Comparison of ENCODE assay signal across 14 cellular contexts in the genomic region with DNA sequence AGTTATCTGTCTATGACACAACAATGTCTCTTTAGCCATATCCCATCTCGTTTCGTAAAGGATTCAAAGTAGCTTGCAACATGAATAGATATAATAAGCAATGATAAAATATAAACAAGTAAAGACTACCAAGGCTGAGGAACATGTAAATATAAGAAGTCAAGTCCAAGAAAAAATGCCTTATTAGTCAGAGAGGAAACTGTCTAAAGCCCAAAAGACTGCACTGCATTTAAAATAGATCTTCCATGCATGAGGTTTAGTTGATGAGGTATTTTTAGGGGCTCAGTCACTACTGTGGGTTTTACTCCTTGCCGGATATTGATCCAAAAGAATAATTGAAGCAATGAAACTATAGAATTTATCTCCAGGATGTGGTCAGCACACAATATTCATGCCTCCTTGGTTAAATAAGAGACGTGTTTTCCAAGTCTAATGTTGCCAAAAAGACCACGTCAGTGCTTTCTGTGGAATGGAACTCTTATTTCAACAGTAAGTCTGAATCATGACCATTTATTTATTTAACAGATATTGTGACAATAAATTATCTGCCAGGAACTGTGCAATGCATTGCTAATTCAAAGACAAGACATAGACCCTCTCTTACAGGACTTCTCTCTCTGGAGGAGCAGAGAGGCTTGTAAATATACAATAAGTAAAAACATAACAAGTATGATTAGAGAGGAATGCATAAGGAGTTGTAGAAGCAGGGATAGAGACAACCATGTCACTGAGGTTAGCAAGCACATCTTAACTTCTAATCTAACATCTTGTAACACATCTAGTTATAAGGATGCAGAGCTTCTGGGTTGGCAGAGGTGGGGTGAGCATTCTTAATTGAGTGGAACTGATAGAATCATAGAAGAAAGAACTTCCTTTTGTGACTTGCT.
A peak's percentile ranks its signal among the peaks of the same experiment; 100 is the strongest.
DNase-seq lines count a peak whose midpoint lies in the region; ATAC-seq and TF ChIP-seq lines count a peak whose summit lies in the region.
"Had no signal": no experiment of that assay in that cellular context is flagged by ENCODE, and none has a peak within 500 bp of the region (broad histone marks: within the 10 kb centered on the region; RNA-seq: fewer than 3 reads in every experiment).

No MANE protein-coding gene starts in this region.

- H3K27me3 ChIP-seq in BLaER1 (no peaks in the 10 kb centered on the region), Peyer's patch (no peaks in the 10 kb centered on the region), esophagus squamous epithelium (no peaks in the 10 kb centered on the region), A673 (replicated peaks; ENCODE audit: insufficient read depth, low read depth, low read length, poor library complexity) (no peaks in the 10 kb centered on the region)

- CTCF ChIA-PET in A673 (lab: Charles Lee) = no interaction called here

- H4K20me1 ChIP-seq in BLaER1 = no peaks in the 10 kb centered on the region

- no TSS peak for BruUV-seq in A673 (replicated peaks; lab: Mats Ljungman, UMichigan)

- intact Hi-C loops in esophagus squamous epithelium (cut with DNase I) (no loop called here), A673 (cut with micrococcal nuclease; ENCODE audit: unreplicated experiment) (no loop called here)

- TF ChIP-seq CTCF in Peyer's patch (IDR thresholded peaks at IDR 0.05) = no peak
- no peak for TF ChIP-seq CTCF in esophagus squamous epithelium (IDR thresholded peaks at IDR 0.05)
- no peak for TF ChIP-seq CTCF in A673 (conservative IDR thresholded peaks at IDR 0.05; ENCODE audit: low read depth, low read length)

- POLR2A ChIA-PET in A673 (lab: Charles Lee; ENCODE audit: low non-redundant PET) = no interaction called here

- TF ChIP-seq POLR2A in Peyer's patch (IDR thresholded peaks at IDR 0.05) = no peak
- no peak for TF ChIP-seq POLR2A in esophagus squamous epithelium (IDR thresholded peaks at IDR 0.05)

- WGBS in esophagus squamous epithelium, 2 donors = 46 to 53% methylated on average over 5 of the region's 5 CpGs

- H3K4me2 ChIP-seq in BLaER1 = peak overlapping the region; percentile 48

- ATAC-seq in HG03097 (IDR thresholded peaks at IDR 0.05; ENCODE audit: low FRiP score, unreplicated experiment) = no peak

- no peak overlapping the region for H3K9ac ChIP-seq in BLaER1
- H3K9ac ChIP-seq: parathyroid adenoma had no signal

- H3K36me3 ChIP-seq in BLaER1 = no peaks in the 10 kb centered on the region
- no peaks in the 10 kb centered on the region for H3K36me3 ChIP-seq in Peyer's patch
- H3K36me3 ChIP-seq in esophagus squamous epithelium = no peaks in the 10 kb centered on the region
- no peaks in the 10 kb centered on the region for H3K36me3 ChIP-seq in A673 (ENCODE audit: insufficient read depth, low read length, poor library complexity, severe bottlenecking)

- H3K9me3 ChIP-seq in BLaER1 (peaks cover 5% of the 10 kb centered on the region; the same call in 1 of the 2 replicates), Peyer's patch (no peaks in the 10 kb centered on the region), esophagus squamous epithelium (no peaks in the 10 kb centered on the region), A673 (ENCODE audit: low read depth, low read length, poor library complexity, severe bottlenecking) (no peaks in the 10 kb centered on the region)

- H3K4me1 ChIP-seq in BLaER1 (peaks cover 18% of the 10 kb centered on the region), Peyer's patch (peaks cover 0 to 9% (median 0%) of the 10 kb centered on the region in 4 donors), esophagus squamous epithelium (peaks cover 0 to 11% (median 4%) of the 10 kb centered on the region in 3 donors), A673 (ENCODE audit: insufficient read depth, low read length, poor library complexity, severe bottlenecking) (no peaks in the 10 kb centered on the region)
- H3K4me1 ChIP-seq: parathyroid adenoma had no signal

- no peak overlapping the region for H3K4me3 ChIP-seq in BLaER1
- no peak overlapping the region for H3K4me3 ChIP-seq in Peyer's patch
- no peak overlapping the region for H3K4me3 ChIP-seq in esophagus squamous epithelium
- H3K4me3 ChIP-seq in A673 (ENCODE audit: low read depth, low read length, poor library complexity, severe bottlenecking) = no peak overlapping the region

- no peak for DNase-seq in Peyer's patch
- DNase-seq in esophagus squamous epithelium (lab: John Stamatoyannopoulos, UW) = no peak
- DNase-seq in non-pigmented ciliary epithelial cell (ENCODE audit: low read depth) = peak; percentile 93
- DNase-seq in NCI-H2107 treated with DMSO at 0.1 percent for 48 hours (lab: John Stamatoyannopoulos, UW; ENCODE audit: unreplicated experiment) = no peak
- DNase-seq in A673 (ENCODE audit: low spot score) = no peak
- DNase-seq in AML-193 (lab: John Stamatoyannopoulos, UW) = no peak
- DNase-seq: activated CD8-positive, alpha-beta memory T cell treated with anti-CD3 and anti-CD28 coated beads, Interleukin-2, amount 50 U/mL, for 4 hours; erythroblast; left cardiac atrium; NCI-H187; substantia nigra had no signal

- H3K27ac ChIP-seq in BLaER1 (no peak overlapping the region), Peyer's patch (peak overlapping the region in 3 of 4 donors; percentile 35 to 50 (median 44)), esophagus squamous epithelium (peak overlapping the region in 3 of 4 donors; percentile 54 to 69 (median 66)), A673 (ENCODE audit: low read depth, low read length, poor library complexity, severe bottlenecking) (no peak overlapping the region)
- H3K27ac ChIP-seq: parathyroid adenoma had no signal

Comparison
In these comparisons a context has a peak if more than half of its experiments do, and no peak if none do; other contexts are left out.
1. H3K27ac ChIP-seq: peak in Peyer's patch (3 of 4) and esophagus squamous epithelium (3 of 4); none in BLaER1 (single experiment) and A673 (single experiment).